8 cellular contexts compared by ENCODE assay signal in genomic region chr14:89773151-89773550, GRCh38.
A peak's percentile ranks its signal among the peaks of the same experiment; 100 is the strongest.
DNase-seq lines count a peak whose midpoint lies in the region; ATAC-seq lines count a peak whose summit lies in the region.

No MANE protein-coding gene starts in this region.

- intact Hi-C loops in left colon (cut with DNase I, micrococcal nuclease): no loop called here

- DNase-seq in germinal center (ENCODE audit: low spot score) (peak; percentile 10), left colon (no peak), NCI-H1417 (lab: John Stamatoyannopoulos, UW) (no peak)
- DNase-seq in activated CD4-positive, alpha-beta T cell treated with anti-CD3 and anti-CD28 coated beads for 1 hour: no peak
- no peak for DNase-seq in central memory CD4-positive, alpha-beta T cell

- ATAC-seq in GM18520 (IDR thresholded peaks at IDR 0.05; ENCODE audit: unreplicated experiment) (peak; percentile 20), GM21515 (IDR thresholded peaks at IDR 0.05; ENCODE audit: unreplicated experiment) (peak; percentile 52), HG03439 (IDR thresholded peaks at IDR 0.05; ENCODE audit: unreplicated experiment) (peak; percentile 8), left colon (no peak)
